ENCODE assay signal across 1 cellular context in the genomic region with DNA sequence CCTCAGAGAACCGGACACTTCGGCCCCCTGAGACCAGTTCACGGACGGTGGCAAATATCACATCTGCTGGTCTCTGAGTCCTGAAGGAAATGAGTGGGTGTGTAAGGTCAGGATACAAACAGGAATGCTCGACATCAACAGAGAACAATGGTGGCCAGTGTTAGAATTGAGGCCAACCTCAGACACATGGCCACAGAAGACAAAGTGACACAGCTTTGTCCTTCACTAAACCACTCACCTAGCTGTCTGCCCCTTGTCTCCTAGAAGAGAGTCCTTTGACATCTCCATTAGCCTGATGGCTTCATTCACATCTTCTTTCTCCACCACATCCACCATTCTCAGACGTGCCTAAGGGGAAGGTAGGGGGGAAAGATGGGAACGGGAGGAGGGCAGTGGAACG.
TF ChIP-seq lines count a peak whose summit lies in the region.

No MANE protein-coding gene starts in this region.

TF ChIP-seq in GM12878, 131 proteins besides CTCF, POLR2A, EP300 and RAD21:
- no peak for TF ChIP-seq IRF3 (IDR thresholded peaks at IDR 0.05)
- TF ChIP-seq POLR2AphosphoS5 (IDR thresholded peaks at IDR 0.05; ENCODE audit: low read length): no peak
